Comparison of ENCODE assay signal across 16 cellular contexts in the genomic region with DNA sequence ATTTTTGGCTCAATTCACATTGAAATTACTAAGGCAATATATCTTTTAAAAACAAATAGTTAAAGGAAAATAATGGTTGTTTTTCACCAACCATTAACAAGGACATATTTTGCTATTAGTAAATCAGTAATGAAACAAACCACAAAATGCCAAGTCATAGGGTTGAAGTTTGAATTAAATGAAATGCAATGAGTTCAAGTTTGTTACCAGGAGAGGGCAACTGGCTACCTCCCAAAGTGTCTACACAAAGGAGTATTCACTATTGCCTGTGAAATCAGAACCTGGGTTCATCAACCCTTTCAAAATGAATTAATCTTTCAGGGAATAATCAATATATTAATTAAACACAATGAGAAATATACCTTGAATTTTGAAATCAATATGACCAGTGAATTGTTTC.
DNase-seq lines count a peak whose midpoint lies in the region; ATAC-seq and TF ChIP-seq lines count a peak whose summit lies in the region.
"Had no signal": no experiment of that assay in that cellular context is flagged by ENCODE, and none has a peak within 500 bp of the region (broad histone marks: within the 10 kb centered on the region; RNA-seq: fewer than 3 reads in every experiment).

No MANE protein-coding gene starts in this region.

- ATAC-seq in GM21619 (IDR thresholded peaks at IDR 0.05; ENCODE audit: unreplicated experiment) (no peak), HG03280 (IDR thresholded peaks at IDR 0.05; ENCODE audit: unreplicated experiment) (no peak)
- ATAC-seq: naive thymus-derived CD8-positive, alpha-beta T cell had no signal

- peak; percentile 8 for DNase-seq in DMS153 (lab: John Stamatoyannopoulos, UW)
- DNase-seq in DMS153 treated with DMSO at 0.1 percent for 48 hours (lab: John Stamatoyannopoulos, UW; ENCODE audit: unreplicated experiment), result no peak
- peak; percentile 24 for DNase-seq in M059J (ENCODE audit: low read depth)
- DNase-seq in chondrocyte (ENCODE audit: low spot score), result no peak
- DNase-seq in neural crest cell (ENCODE audit: low read depth, low spot score), result no peak
- DNase-seq in NCI-H1105 (lab: John Stamatoyannopoulos, UW), result no peak
- DNase-seq: activated CD4-positive, alpha-beta T cell treated with anti-CD3 and anti-CD28 coated beads for 48 hours; activated gamma-delta T cell treated with Interleukin-2 at 50 U/mL for 16 hours; amniotic stem cell; caudate nucleus; DND-41; head of caudate nucleus; MG63; naive thymus-derived CD8-positive, alpha-beta T cell had no signal

- no peaks in the 10 kb centered on the region for H3K27me3 Mint-ChIP-seq in chondrocyte (ENCODE audit: low read depth)
- H3K27me3 Mint-ChIP-seq in neural crest cell (ENCODE audit: low read depth), result peaks cover 4% of the 10 kb centered on the region

- TF ChIP-seq CTCF in chondrocyte (IDR thresholded peaks at IDR 0.05), result peak; percentile 57
- TF ChIP-seq CTCF in neural crest cell (conservative IDR thresholded peaks at IDR 0.05), result peak; percentile 13

- H3K9me3 Mint-ChIP-seq in chondrocyte (ENCODE audit: low read depth), result peaks cover 5% of the 10 kb centered on the region
- peaks cover 10% of the 10 kb centered on the region for H3K9me3 Mint-ChIP-seq in neural crest cell

- peaks cover 3% of the 10 kb centered on the region for H3K36me3 Mint-ChIP-seq in chondrocyte (ENCODE audit: low read depth)
- peaks cover 6% of the 10 kb centered on the region for H3K36me3 Mint-ChIP-seq in neural crest cell (ENCODE audit: low read depth)
- H3K36me3 Mint-ChIP-seq: naive thymus-derived CD8-positive, alpha-beta T cell had no signal

- peaks cover 8% of the 10 kb centered on the region for H3K4me1 Mint-ChIP-seq in chondrocyte (ENCODE audit: low read depth)
- no peaks in the 10 kb centered on the region for H3K4me1 Mint-ChIP-seq in neural crest cell
- H3K4me1 Mint-ChIP-seq: naive thymus-derived CD8-positive, alpha-beta T cell had no signal

- no peak overlapping the region for H3K4me3 Mint-ChIP-seq in chondrocyte (ENCODE audit: unreplicated experiment)
- H3K4me3 Mint-ChIP-seq in neural crest cell, result no peak overlapping the region
- H3K4me3 Mint-ChIP-seq: naive thymus-derived CD8-positive, alpha-beta T cell had no signal

- no peak overlapping the region for H3K27ac Mint-ChIP-seq in chondrocyte (ENCODE audit: unreplicated experiment)
- H3K27ac Mint-ChIP-seq in neural crest cell (ENCODE audit: unreplicated experiment), result no peak overlapping the region
- H3K27ac Mint-ChIP-seq: naive thymus-derived CD8-positive, alpha-beta T cell had no signal

Comparison
In these comparisons a context has a peak if more than half of its experiments do, and no peak if none do; other contexts are left out.
1. DNase-seq: peak in DMS153 (single experiment) and M059J (single experiment); none in DMS153 treated with DMSO at 0.1 percent for 48 hours (single experiment), chondrocyte (single experiment), neural crest cell (single experiment) and NCI-H1105 (single experiment).